In genomic region chr3:11568503-11569155, GRCh38 we compare ENCODE assay signal across 8 cellular contexts.
DNase-seq lines count a peak whose midpoint lies in the region; ATAC-seq and TF ChIP-seq lines count a peak whose summit lies in the region.

No MANE protein-coding gene starts in this region.

- peaks cover 30 to 49% (median 38%) of the 10 kb centered on the region in 3 donors for H3K4me1 ChIP-seq in skeletal muscle tissue (ENCODE audit: control insufficient read depth in 3 of 3, insufficient read depth in 3 of 3, low read length in 3 of 3)

- peaks cover 7 to 23% (median 21%) of the 10 kb centered on the region in 3 donors for H3K36me3 ChIP-seq in skeletal muscle tissue (ENCODE audit: control insufficient read depth in 3 of 3, insufficient read depth in 3 of 3, low read length in 3 of 3)

- H3K27me3 ChIP-seq in skeletal muscle tissue (ENCODE audit: control insufficient read depth in 3 of 3, insufficient read depth in 3 of 3, low read length in 3 of 3) = no peaks in the 10 kb centered on the region

- peak; percentile 90 for DNase-seq in H4 (ENCODE audit: low spot score)
- peak; percentile 84 for DNase-seq in astrocyte of the cerebellum (ENCODE audit: low read depth)
- peak; percentile 62 to 63 for DNase-seq in hippocampal formation (lab: John Stamatoyannopoulos, UW)

- H3K27ac ChIP-seq in skeletal muscle tissue (ENCODE audit: low read depth, low read length) = peak overlapping the region; percentile 95

- peak; percentile 1 for TF ChIP-seq CTCF in astrocyte of the cerebellum (IDR thresholded peaks at IDR 0.05; ENCODE audit: low read depth, low read length, missing control alignments)

- no peaks in the 10 kb centered on the region for H3K9me3 ChIP-seq in skeletal muscle tissue (ENCODE audit: control insufficient read depth in 3 of 3, low read length in 3 of 3)

- peak overlapping the region; percentile 57 to 80 (median 79) for H3K9ac ChIP-seq in skeletal muscle tissue (ENCODE audit: low read depth in 1 of 3, low read length in 3 of 3)

- in situ Hi-C loops in astrocyte of the cerebellum (cut with HindIII; ENCODE audit: low sequenced_read_pairs) = loop anchor here (25.0 kb wide), 1 partner anchor 181 kb away; no protein-coding TSS in a partner anchor

- ATAC-seq in GM21528 (IDR thresholded peaks at IDR 0.05; ENCODE audit: low FRiP score, unreplicated experiment) = no peak
- ATAC-seq in GM21576 (IDR thresholded peaks at IDR 0.05; ENCODE audit: unreplicated experiment) = no peak
- no peak for ATAC-seq in HG02884 (IDR thresholded peaks at IDR 0.05; ENCODE audit: unreplicated experiment)
- no peak for ATAC-seq in GM21390 (IDR thresholded peaks at IDR 0.05; ENCODE audit: unreplicated experiment)

- H3K4me3 ChIP-seq in astrocyte of the cerebellum (ENCODE audit: low read depth, low read length) = peak overlapping the region; percentile 26
- peak overlapping the region in 2 of 3 donors; percentile 42 to 52 for H3K4me3 ChIP-seq in skeletal muscle tissue (ENCODE audit: low read length in 3 of 3)
